Comparison of ENCODE assay signal across 8 cellular contexts in the genomic region with DNA sequence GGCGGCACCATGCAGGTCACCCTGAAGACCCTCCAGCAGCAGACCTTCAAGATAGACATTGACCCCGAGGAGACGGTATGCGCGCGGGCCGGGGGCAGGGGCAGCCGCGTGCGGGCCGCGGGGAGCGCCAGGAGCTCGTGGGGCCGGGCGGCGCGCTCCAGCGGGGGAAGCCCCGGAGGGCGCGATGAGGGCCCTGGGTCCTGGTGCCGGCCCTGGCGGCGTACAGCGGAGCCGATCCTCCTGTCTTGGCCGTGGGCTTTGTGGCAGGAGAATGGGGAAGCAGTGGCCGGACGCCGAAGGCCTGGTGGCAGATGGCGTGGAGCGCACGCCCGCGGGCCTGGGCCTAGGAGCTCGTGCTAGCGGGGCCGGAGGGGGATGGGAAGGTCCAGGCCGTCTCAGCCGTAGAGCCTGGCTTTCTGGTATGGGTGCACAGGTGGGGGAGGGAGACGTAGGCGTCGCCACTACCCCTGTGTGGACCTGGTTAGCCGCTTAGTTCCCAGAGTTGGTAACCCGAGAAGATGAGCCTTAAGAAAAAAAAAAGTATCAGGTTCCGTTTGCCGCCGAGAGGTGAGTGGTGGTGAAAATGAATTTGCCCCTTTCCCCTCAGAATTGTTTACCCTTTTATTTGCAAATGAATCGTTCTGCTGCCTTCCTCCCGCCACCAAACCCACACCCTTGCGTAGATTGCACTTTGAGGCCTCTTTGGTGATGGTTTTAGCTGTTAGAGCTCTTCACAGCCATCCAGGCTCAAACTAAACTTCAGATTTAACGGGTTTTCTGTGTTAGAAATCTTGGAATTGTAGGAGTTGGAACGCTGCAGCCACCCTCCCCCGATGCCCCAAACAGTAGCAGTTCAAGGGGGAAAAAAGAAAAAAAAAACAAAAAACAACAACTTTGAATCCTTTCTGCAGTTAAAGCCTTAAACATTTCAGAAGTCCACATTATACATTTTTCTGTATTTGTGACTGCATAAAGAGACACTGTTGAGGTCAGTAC. TPM values are rescaled to one million over a fixed set of nuclear protein-coding genes. Genes with fewer than 3 reads are reported as not detected.
DNase-seq lines count a peak whose midpoint lies in the region; FAIRE-seq and TF ChIP-seq lines count a peak whose summit lies in the region.

No MANE protein-coding gene starts in this region.

- DNase-seq in GM06990 (ENCODE audit: extremely low read depth, insufficient read length): peak; percentile 87
- DNase-seq in HCEC 1CT: peak; percentile 79
- DNase-seq in MG63: peak; percentile 85
- peak; percentile 46 to 78 for DNase-seq in SW 1271 (lab: John Stamatoyannopoulos, UW)
- peak; percentile 68 to 82 (median 76) for DNase-seq in adrenal gland
- no peak for DNase-seq in right atrium auricular region (ENCODE audit: low spot score)
- peak; percentile 81 for DNase-seq in prostate gland (ENCODE audit: low spot score)
- peak; percentile 72 for DNase-seq in urothelium cell line (ENCODE audit: low spot score)

- H3K4me1 ChIP-seq in adrenal gland (replicated peaks in 1 of 2) (peaks cover 25 to 47% of the 10 kb centered on the region in 2 donors), right atrium auricular region (peaks cover 0 to 39% of the 10 kb centered on the region in 2 donors), prostate gland (replicated peaks) (peaks cover 3% of the 10 kb centered on the region)

- H3K27me3 ChIP-seq in GM06990 (replicated peaks; ENCODE audit: control insufficient read depth, insufficient read depth, low read length) (no peaks in the 10 kb centered on the region), MG63 (no peaks in the 10 kb centered on the region), adrenal gland (no peaks in the 10 kb centered on the region), right atrium auricular region (no peaks in the 10 kb centered on the region), prostate gland (replicated peaks; ENCODE audit: insufficient read depth) (no peaks in the 10 kb centered on the region)

- TF ChIP-seq POLR2A in adrenal gland (IDR thresholded peaks at IDR 0.05): peak in 1 of 2 donors; percentile 6
- TF ChIP-seq POLR2A in prostate gland (IDR thresholded peaks at IDR 0.05): peak; percentile 51

- 0 to 1% (median 0%) methylated on average over 19 to 55 of the region's 55 CpGs for WGBS in adrenal gland, 4 donors
- under 1% methylated on average over 36 of the region's 55 CpGs for WGBS in prostate gland

- intact Hi-C loops in adrenal gland (cut with DNase I): loop anchor here (10.0 kb wide), 1 partner anchor 51 kb away; no protein-coding TSS in a partner anchor
- intact Hi-C loops in prostate gland (cut with DNase I): loop anchor here (10.0 kb wide), 1 partner anchor 419 kb away; the partner anchor contains the start of gene ZNF462

- TF ChIP-seq CTCF in GM06990 (IDR thresholded peaks at IDR 0.05; ENCODE audit: insufficient read depth, low read length, poor library complexity, severe bottlenecking) (no peak), adrenal gland (IDR thresholded peaks at IDR 0.05) (peak in 1 of 6 experiments; percentile 27), right atrium auricular region (IDR thresholded peaks at IDR 0.05) (no peak), prostate gland (IDR thresholded peaks at IDR 0.05) (no peak)

- no peaks in the 10 kb centered on the region; the same call in 1 of the 2 replicates for H3K36me3 ChIP-seq in GM06990 (ENCODE audit: control insufficient read depth, insufficient read depth, low read length)
- H3K36me3 ChIP-seq in MG63: peaks cover 18% of the 10 kb centered on the region
- no peaks in the 10 kb centered on the region for H3K36me3 ChIP-seq in adrenal gland (replicated peaks in 1 of 2)
- no peaks in the 10 kb centered on the region for H3K36me3 ChIP-seq in right atrium auricular region
- no peaks in the 10 kb centered on the region for H3K36me3 ChIP-seq in prostate gland

- H3K9me3 ChIP-seq in MG63 (no peaks in the 10 kb centered on the region), adrenal gland (replicated peaks in 1 of 3) (no peaks in the 10 kb centered on the region), right atrium auricular region (no peaks in the 10 kb centered on the region), prostate gland (no peaks in the 10 kb centered on the region)

- H3K27ac ChIP-seq in adrenal gland (peak overlapping the region; percentile 98 to 100 (median 99)), right atrium auricular region (peak overlapping the region; percentile 99 to 100), prostate gland (peak overlapping the region; percentile 99 to 100)

- no peak for FAIRE-seq in urothelium cell line (lab: Jason Lieb, UNC)

- H3K4me3 ChIP-seq in GM06990 (replicated peaks; ENCODE audit: low read depth, low read length) (peak overlapping the region; percentile 96), MG63 (peak overlapping the region; percentile 98), adrenal gland (peak overlapping the region; percentile 82 to 100 (median 94)), right atrium auricular region (peak overlapping the region; percentile 98), prostate gland (peak overlapping the region; percentile 99 to 100)

RNA-seq across cellular contexts. Expression of gene RAD23B, which starts 0.8 kb away (rescaled TPM):
- total RNA-seq in MG63 (2014; rRNA removed; shearing (Covaris generic); ENCODE audit: low replicate concordance): 166 and 169 TPM in 2 replicates
- total RNA-seq in adrenal gland (100 to 1,000 TPM in 4 of 8 donors, 10 to 100 TPM in 4; 50.1 to 145 (median 92.1) TPM), right atrium auricular region (10 to 100 TPM; 58.3 to 85.6 TPM), prostate gland (100 to 1,000 TPM in 1 of 2 donors, 10 to 100 TPM in 1; 92.3 to 111 TPM)
- 100 to 1,000 TPM in 1 of 3 donors, 10 to 100 TPM in 2; 31.7 to 222 (median 32.7) TPM for polyA plus RNA-seq in adrenal gland
